8 cellular contexts compared by ENCODE assay signal in genomic region chr12:50282581-50283229, GRCh38. TPM values are rescaled to one million over a fixed set of nuclear protein-coding genes. Genes with fewer than 3 reads are reported as not detected.
A peak's percentile ranks its signal among the peaks of the same experiment; 100 is the strongest.
DNase-seq lines count a peak whose midpoint lies in the region; ATAC-seq and TF ChIP-seq lines count a peak whose summit lies in the region.

No MANE protein-coding gene starts in this region.

- DNase-seq in activated T-cell treated with anti-CD3 and anti-CD28 coated beads, Interleukin-2, amount 50 U/mL, for 72 hours, result no peak
- no peak for DNase-seq in activated T-cell treated with anti-CD3 and anti-CD28 coated beads, Interleukin-2, amount 50 U/mL, for 48 hours
- DNase-seq in NB4 (ENCODE audit: low read depth) (peak; percentile 30), mammary epithelial cell (peak; percentile 12), kidney epithelial cell (ENCODE audit: low read depth) (no peak), NCI-H510A treated with DMSO at 0.1 percent for 48 hours (lab: John Stamatoyannopoulos, UW) (no peak), NCI-H2227 treated with DMSO at 0.1 percent for 48 hours (lab: John Stamatoyannopoulos, UW) (no peak)

- peak overlapping the region; percentile 43 for H3K9ac ChIP-seq in mammary epithelial cell (ENCODE audit: insufficient read depth, low read length)
- peak overlapping the region; percentile 71 to 91 for H3K9ac ChIP-seq in stomach smooth muscle (ENCODE audit: low read length in 2 of 2)

- peaks cover 16% of the 10 kb centered on the region for H3K4me1 ChIP-seq in mammary epithelial cell (ENCODE audit: insufficient read depth, low read length)
- H3K4me1 ChIP-seq in stomach smooth muscle (ENCODE audit: control insufficient read depth, insufficient read depth, low read length), result peaks cover 9% of the 10 kb centered on the region

- no peak for TF ChIP-seq CTCF in NB4 (IDR thresholded peaks at IDR 0.05; ENCODE audit: low read depth, low read length)
- TF ChIP-seq CTCF in mammary epithelial cell (conservative IDR thresholded peaks at IDR 0.05 in 1 of 2, IDR thresholded peaks at IDR 0.05 in 1 of 2; ENCODE audit: extremely low read depth in 1 of 2, insufficient read depth in 1 of 2, low read depth in 1 of 2, low read length in 2 of 2), result no peak
- no peak for TF ChIP-seq CTCF in kidney epithelial cell (IDR thresholded peaks at IDR 0.05; ENCODE audit: insufficient read depth, low read length, poor library complexity, severe bottlenecking)

- H3K4me3 ChIP-seq in NB4 (ENCODE audit: low read depth, low read length) (peak overlapping the region; percentile 80), mammary epithelial cell (replicated peaks in 1 of 3; ENCODE audit: insufficient read depth in 1 of 3, low read depth in 2 of 3, low read length in 3 of 3) (peak overlapping the region; percentile 67 to 92 (median 80)), kidney epithelial cell (ENCODE audit: low read depth, low read length) (peak overlapping the region; percentile 97), stomach smooth muscle (ENCODE audit: low read length in 2 of 2) (peak overlapping the region; percentile 68 to 99)

- dilution Hi-C loops in mammary epithelial cell (cut with HindIII; ENCODE audit: low sequenced_read_pairs), result loop anchor here (5.0 kb wide), 1 partner anchor 75 kb away; no protein-coding TSS in a partner anchor

- BruUV-seq in mammary epithelial cell (replicated peaks; lab: Mats Ljungman, UMichigan), result TSS peak; percentile 61

- peak overlapping the region; percentile 97 for H2AFZ ChIP-seq in mammary epithelial cell (ENCODE audit: low read depth, low read length)

- H3K4me3 Mint-ChIP-seq in activated T-cell treated with anti-CD3 and anti-CD28 coated beads, Interleukin-2, amount 50 U/mL, for 72 hours, result peak overlapping the region; percentile 86 to 95

- CTCF ChIA-PET in mammary epithelial cell (lab: Charles Lee; ENCODE audit: low non-redundant PET), result no interaction called here

- in situ Hi-C loops in mammary epithelial cell (cut with MboI; ENCODE audit: low sequenced_read_pairs in 2 of 2), result no loop called here

- H3K36me3 Mint-ChIP-seq in activated T-cell treated with anti-CD3 and anti-CD28 coated beads, Interleukin-2, amount 50 U/mL, for 72 hours (ENCODE audit: insufficient read depth in 2 of 2), result no peaks in the 10 kb centered on the region

- H3K36me3 ChIP-seq in mammary epithelial cell (ENCODE audit: insufficient read depth, low read length) (no peaks in the 10 kb centered on the region), kidney epithelial cell (ENCODE audit: control insufficient read depth, insufficient read depth, low read length) (no peaks in the 10 kb centered on the region), stomach smooth muscle (ENCODE audit: control insufficient read depth in 2 of 2, insufficient read depth in 2 of 2, low read length in 2 of 2) (no peaks in the 10 kb centered on the region)

- H3K4me1 Mint-ChIP-seq in activated T-cell treated with anti-CD3 and anti-CD28 coated beads, Interleukin-2, amount 50 U/mL, for 72 hours (ENCODE audit: low read depth), result peaks cover 32% of the 10 kb centered on the region

- no peaks in the 10 kb centered on the region for H4K20me1 ChIP-seq in mammary epithelial cell (ENCODE audit: insufficient read depth, low read length)

- H3K4me2 ChIP-seq in mammary epithelial cell (ENCODE audit: insufficient read depth, low read depth, low read length), result peak overlapping the region; percentile 93

- no peak for TF ChIP-seq POLR2A in NB4 (IDR thresholded peaks at IDR 0.05; ENCODE audit: extremely low read depth, insufficient read length)

- H3K27ac Mint-ChIP-seq in activated T-cell treated with anti-CD3 and anti-CD28 coated beads, Interleukin-2, amount 50 U/mL, for 72 hours, result peak overlapping the region; percentile 39

- no peaks in the 10 kb centered on the region for H3K27me3 ChIP-seq in mammary epithelial cell (ENCODE audit: insufficient read depth, low read length)
- no peaks in the 10 kb centered on the region for H3K27me3 ChIP-seq in kidney epithelial cell (ENCODE audit: control insufficient read depth, insufficient read depth, low read length)
- no peaks in the 10 kb centered on the region for H3K27me3 ChIP-seq in stomach smooth muscle (ENCODE audit: control insufficient read depth in 1 of 2, insufficient read depth in 2 of 2, low read length in 2 of 2)

- peaks cover 20% of the 10 kb centered on the region for H3K79me2 ChIP-seq in mammary epithelial cell (ENCODE audit: insufficient read depth, low read length)

- 34% methylated on average over 16 of the region's 19 CpGs for WGBS in mammary epithelial cell (ENCODE audit: low coverage, missing lambda C conversion rate)

- ATAC-seq in activated T-cell treated with anti-CD3 and anti-CD28 coated beads, Interleukin-2, amount 50 U/mL, for 72 hours (replicated peaks in 1 of 2), result peak in 1 of 2 donors; percentile 21

- no peaks in the 10 kb centered on the region for H3K27me3 Mint-ChIP-seq in activated T-cell treated with anti-CD3 and anti-CD28 coated beads, Interleukin-2, amount 50 U/mL, for 72 hours (ENCODE audit: low read depth)

- H3K27ac ChIP-seq in mammary epithelial cell (ENCODE audit: insufficient read depth, low read depth, low read length) (peak overlapping the region; percentile 21), stomach smooth muscle (ENCODE audit: low read length) (peak overlapping the region; percentile 76)

- H3K9me3 ChIP-seq in mammary epithelial cell (replicated peaks; ENCODE audit: insufficient read depth, low read length) (no peaks in the 10 kb centered on the region), stomach smooth muscle (ENCODE audit: control insufficient read depth in 2 of 2, low read length in 2 of 2) (no peaks in the 10 kb centered on the region)

- intact Hi-C loops in mammary epithelial cell (cut with micrococcal nuclease), result loop anchor here (1.0 kb wide), 2 partner anchors 35 to 60 kb away; no protein-coding TSS in a partner anchor

- no peaks in the 10 kb centered on the region for H3K9me3 Mint-ChIP-seq in activated T-cell treated with anti-CD3 and anti-CD28 coated beads, Interleukin-2, amount 50 U/mL, for 72 hours

RNA-seq across cellular contexts. Expression of gene LIMA1, which starts 0.6 kb away (rescaled TPM):
- total RNA-seq in activated T-cell treated with anti-CD3 and anti-CD28 coated beads, Interleukin-2, amount 50 U/mL, for 72 hours, result 100 to 1,000 TPM; 117 to 124 TPM
- total RNA-seq in mammary epithelial cell, result 100 to 1,000 TPM; 398 to 425 TPM
- polyA plus RNA-seq in mammary epithelial cell, result 167 TPM
- polyA minus RNA-seq in mammary epithelial cell, result 210 TPM
- 89.0 and 96.0 TPM in 2 replicates for total RNA-seq in kidney epithelial cell

Comparison
In these comparisons a context has a peak if more than half of its experiments do, and no peak if none do; other contexts are left out.
1. DNase-seq: peak in NB4 (single experiment) and mammary epithelial cell (single experiment); none in activated T-cell treated with anti-CD3 and anti-CD28 coated beads, Interleukin-2, amount 50 U/mL, for 72 hours (0 of 2), activated T-cell treated with anti-CD3 and anti-CD28 coated beads, Interleukin-2, amount 50 U/mL, for 48 hours (0 of 2), kidney epithelial cell (single experiment), NCI-H510A treated with DMSO at 0.1 percent for 48 hours (single experiment) and NCI-H2227 treated with DMSO at 0.1 percent for 48 hours (single experiment).
2. Peak in every context shown above with its lines, with median percentiles within 50 percentile points of each other: H3K4me3 ChIP-seq.